Comparison of ENCODE assay signal across 9 cellular contexts in the genomic region with DNA sequence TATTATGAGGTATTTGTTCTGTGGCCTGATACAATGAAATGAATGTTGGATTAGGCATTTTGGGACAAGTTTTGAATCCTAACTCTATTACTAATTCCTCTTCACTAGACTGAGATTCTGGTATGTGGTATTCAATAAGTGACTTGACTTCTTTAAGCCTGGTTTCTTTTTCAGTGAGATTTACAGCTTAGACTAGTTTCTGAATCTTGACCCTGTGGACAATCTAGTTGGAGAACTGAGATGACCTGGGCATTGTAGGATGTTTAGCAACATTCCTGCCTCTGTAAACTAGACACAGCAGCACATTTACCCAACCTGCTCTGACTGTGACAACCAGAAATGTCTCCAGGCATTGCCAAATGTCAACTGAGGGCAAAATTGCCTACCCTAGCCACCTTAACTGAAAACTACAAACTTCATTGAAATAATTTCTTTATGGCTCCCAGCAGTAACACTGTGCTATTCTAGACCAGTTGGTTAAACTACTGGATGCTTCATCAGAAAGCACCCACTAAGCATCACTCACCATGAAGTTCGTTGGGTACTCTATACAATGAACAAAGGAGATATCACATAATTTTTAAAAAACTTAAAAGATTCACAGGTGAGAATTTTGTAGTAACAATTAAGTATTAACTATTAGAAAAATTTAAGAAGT. TPM values are rescaled to one million over a fixed set of nuclear protein-coding genes. Genes with fewer than 3 reads are reported as not detected.
A peak's percentile ranks its signal among the peaks of the same experiment; 100 is the strongest.
DNase-seq lines count a peak whose midpoint lies in the region; ATAC-seq and TF ChIP-seq lines count a peak whose summit lies in the region.
"Had no signal": no experiment of that assay in that cellular context is flagged by ENCODE, and none has a peak within 500 bp of the region (broad histone marks: within the 10 kb centered on the region; RNA-seq: fewer than 3 reads in every experiment).

No MANE protein-coding gene starts in this region.

- ATAC-seq in HG02759 (IDR thresholded peaks at IDR 0.05; ENCODE audit: unreplicated experiment) (peak; percentile 27), HG02642 (IDR thresholded peaks at IDR 0.05; ENCODE audit: poor library complexity, unreplicated experiment) (no peak)
- peak; percentile 41 for ATAC-seq in activated T-helper 17 cell treated with anti-CD3 and anti-CD28 coated beads, Interleukin-2, amount 50 U/mL, for 72 hours (replicated peaks)

- intact Hi-C loops in cardiac septum (cut with DNase I), result no loop called here

- H3K9me3 ChIP-seq in osteoblast (ENCODE audit: low read depth, low read length), result no peaks in the 10 kb centered on the region

- peak; percentile 37 for DNase-seq in GM12865 (ENCODE audit: low read depth)
- DNase-seq in osteoblast (ENCODE audit: insufficient read length, low spot score, missing footprints), result no peak
- DNase-seq in stimulated activated CD4-positive, alpha-beta T cell treated with anti-CD3 and anti-CD28 coated beads, Interleukin-1b, Interleukin-23, amount 100 ng/mL, for 48 hours, result no peak
- no peak for DNase-seq in cardiac septum (ENCODE audit: low spot score)
- no peak for DNase-seq in DMS114 treated with DMSO at 0.1 percent for 48 hours (lab: John Stamatoyannopoulos, UW; ENCODE audit: unreplicated experiment)

- no peak overlapping the region for H3K4me2 ChIP-seq in osteoblast (ENCODE audit: insufficient read depth, low read length)

- no peaks in the 10 kb centered on the region for H3K27me3 Mint-ChIP-seq in activated T-helper 17 cell treated with anti-CD3 and anti-CD28 coated beads, Interleukin-2, amount 50 U/mL, for 72 hours

- peaks cover 35% of the 10 kb centered on the region for H3K4me1 Mint-ChIP-seq in activated T-helper 17 cell treated with anti-CD3 and anti-CD28 coated beads, Interleukin-2, amount 50 U/mL, for 72 hours
- H3K4me1 Mint-ChIP-seq: neural crest cell had no signal

- H3K4me1 ChIP-seq in osteoblast (ENCODE audit: insufficient read depth, low read length), result peaks cover 30% of the 10 kb centered on the region

- no peaks in the 10 kb centered on the region for H3K27me3 ChIP-seq in osteoblast (ENCODE audit: insufficient read depth, low read length)

- H3K36me3 Mint-ChIP-seq in activated T-helper 17 cell treated with anti-CD3 and anti-CD28 coated beads, Interleukin-2, amount 50 U/mL, for 72 hours (ENCODE audit: low read depth), result peaks cover 86% of the 10 kb centered on the region

- H3K27ac Mint-ChIP-seq in activated T-helper 17 cell treated with anti-CD3 and anti-CD28 coated beads, Interleukin-2, amount 50 U/mL, for 72 hours, result peak overlapping the region; percentile 94

- H3K36me3 ChIP-seq in osteoblast (ENCODE audit: insufficient read depth, low read length), result no peaks in the 10 kb centered on the region

- no peaks in the 10 kb centered on the region for H3K79me2 ChIP-seq in osteoblast (ENCODE audit: insufficient read depth, low read length)

- H3K9me3 Mint-ChIP-seq in activated T-helper 17 cell treated with anti-CD3 and anti-CD28 coated beads, Interleukin-2, amount 50 U/mL, for 72 hours, result no peaks in the 10 kb centered on the region
- H3K9me3 Mint-ChIP-seq: neural crest cell had no signal

- no peak for TF ChIP-seq CTCF in GM12865 (IDR thresholded peaks at IDR 0.05; ENCODE audit: insufficient read depth, low read depth, low read length, missing control alignments)
- TF ChIP-seq CTCF in osteoblast (IDR thresholded peaks at IDR 0.05; ENCODE audit: extremely low read depth, low read depth, low read length), result no peak

- peak overlapping the region; percentile 26 for H2AFZ ChIP-seq in osteoblast (ENCODE audit: low read length)

- no peaks in the 10 kb centered on the region for H4K20me1 ChIP-seq in osteoblast (ENCODE audit: insufficient read depth, low read length)

- H3K27ac ChIP-seq in osteoblast (ENCODE audit: low read depth, low read length), result peak overlapping the region; percentile 88

- peak overlapping the region; percentile 89 for H3K4me3 Mint-ChIP-seq in activated T-helper 17 cell treated with anti-CD3 and anti-CD28 coated beads, Interleukin-2, amount 50 U/mL, for 72 hours
- H3K4me3 Mint-ChIP-seq: neural crest cell had no signal

- peak overlapping the region; percentile 39 for H3K4me3 ChIP-seq in GM12865 (ENCODE audit: low read depth, low read length)
- H3K4me3 ChIP-seq in osteoblast (ENCODE audit: insufficient read depth, low read length), result no peak overlapping the region

RNA-seq across cellular contexts. Expression of gene PTPRC, which starts 16.8 kb away (rescaled TPM):
- 100 to 1,000 TPM; 366 to 421 TPM for total RNA-seq in activated T-helper 17 cell treated with anti-CD3 and anti-CD28 coated beads, Interleukin-2, amount 50 U/mL, for 72 hours
- total RNA-seq in osteoblast (under 0.01 and 1.1 TPM in 2 replicates), cardiac septum (11.4 TPM)
- total RNA-seq: neural crest cell had no signal

Comparison
In these comparisons a context has a peak if more than half of its experiments do, and no peak if none do; other contexts are left out.
1. RNA of gene PTPRC, which starts 16.8 kb away (total RNA-seq): 366 to 421 TPM in activated T-helper 17 cell treated with anti-CD3 and anti-CD28 coated beads, Interleukin-2, amount 50 U/mL, for 72 hours; 11.4 TPM in cardiac septum (single experiment) and under 0.01 to 1.1 TPM in osteoblast; every median in the first group is over 10 times any median in the second.